Comparison of ENCODE assay signal across 21 cellular contexts in the genomic region with DNA sequence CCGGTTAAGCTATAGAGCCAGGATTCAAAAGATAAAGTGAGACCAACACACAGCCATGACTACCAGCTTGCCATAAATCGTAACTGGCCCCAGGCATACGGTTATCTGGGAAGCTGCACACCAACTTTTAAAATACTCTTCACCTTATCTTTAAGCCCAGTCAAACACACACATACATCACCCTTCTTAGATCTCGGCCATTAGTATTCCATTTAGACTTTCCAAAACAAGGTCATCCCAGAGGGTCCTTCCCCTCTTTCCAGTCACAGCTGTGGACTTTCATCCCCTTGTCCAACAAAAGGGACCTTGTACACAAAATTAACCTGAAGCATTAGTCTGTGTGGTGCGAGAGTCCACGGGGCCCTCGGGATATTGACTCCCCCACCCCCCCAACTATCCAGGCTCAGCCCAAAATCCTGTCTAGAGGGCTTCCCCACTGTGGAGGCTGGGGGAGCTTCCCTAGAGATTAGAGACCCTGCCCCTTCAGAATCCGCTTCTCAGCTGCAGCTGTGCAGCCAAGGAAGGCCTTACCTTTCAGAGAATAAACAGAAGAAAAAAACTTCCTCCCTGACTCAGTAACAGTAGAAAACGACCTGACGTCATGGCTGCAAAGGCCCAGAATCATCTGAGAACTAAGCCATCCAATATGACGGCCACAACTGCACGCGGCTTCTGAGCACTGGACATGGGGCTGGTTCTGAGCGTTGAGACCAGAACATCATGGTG. TPM values are rescaled to one million over a fixed set of nuclear protein-coding genes. Genes with fewer than 3 reads are reported as not detected.
DNase-seq lines count a peak whose midpoint lies in the region; ATAC-seq and TF ChIP-seq lines count a peak whose summit lies in the region.
"Had no signal": no experiment of that assay in that cellular context is flagged by ENCODE, and none has a peak within 500 bp of the region (broad histone marks: within the 10 kb centered on the region; RNA-seq: fewer than 3 reads in every experiment).

No MANE protein-coding gene starts in this region.

- H3K4me3 ChIP-seq in coronary artery (peak overlapping the region; percentile 1), parathyroid adenoma (ENCODE audit: low read depth, low read length) (no peak overlapping the region)
- H3K4me3 ChIP-seq: tibial nerve had no signal

- DNase-seq in natural killer cell (no peak), coronary artery (ENCODE audit: low spot score) (no peak), DMS53 treated with DMSO at 0.1 percent for 48 hours (lab: John Stamatoyannopoulos, UW; ENCODE audit: unreplicated experiment) (no peak), T-helper 9 cell (no peak), NK-92 (lab: John Stamatoyannopoulos, UW; ENCODE audit: unreplicated experiment) (no peak)
- no peak for DNase-seq in natural killer cell treated with Interleukin-12 subunit alpha and Interleukin-12 subunit beta and Interleukin-15 and Interleukin-18, amount 100 ng/mL, for 72 hours (ENCODE audit: low spot score)
- DNase-seq: activated CD4-positive, alpha-beta memory T cell treated with anti-CD3 and anti-CD28 coated beads for 36 hours; activated T-cell treated with anti-CD3 and anti-CD28 coated beads, Interleukin-2, amount 50 U/mL, for 4 hours; CD4-positive, alpha-beta T cell; effector CD4-positive, alpha-beta T cell; glutamatergic neuron; H9; NCI-H1417; NCI-H2171; NCI-H774; occipital lobe; small intestine had no signal

- no peaks in the 10 kb centered on the region for H3K36me3 Mint-ChIP-seq in natural killer cell
- H3K36me3 Mint-ChIP-seq in natural killer cell treated with Interleukin-12 subunit alpha and Interleukin-12 subunit beta and Interleukin-15 and Interleukin-18, amount 100 ng/mL, for 72 hours = no peaks in the 10 kb centered on the region
- H3K36me3 Mint-ChIP-seq: activated CD4-positive, alpha-beta memory T cell treated with anti-CD3 and anti-CD28 coated beads for 36 hours; activated naive CD4-positive, alpha-beta T cell treated with anti-CD3 and anti-CD28 coated beads, Interleukin-2, amount 50 U/mL, for 24 hours had no signal

- H3K27ac Mint-ChIP-seq in natural killer cell = peak overlapping the region; percentile 56 to 71
- H3K27ac Mint-ChIP-seq in natural killer cell treated with Interleukin-12 subunit alpha and Interleukin-12 subunit beta and Interleukin-15 and Interleukin-18, amount 100 ng/mL, for 72 hours = no peak overlapping the region
- H3K27ac Mint-ChIP-seq: activated CD4-positive, alpha-beta memory T cell treated with anti-CD3 and anti-CD28 coated beads for 36 hours; CD4-positive, alpha-beta T cell; H9 had no signal

- no peak overlapping the region for H3K4me2 ChIP-seq in parathyroid adenoma (ENCODE audit: low read length)

- no peaks in the 10 kb centered on the region for H3K27me3 ChIP-seq in parathyroid adenoma (ENCODE audit: control insufficient read depth, insufficient read depth, low read length)
- H3K27me3 ChIP-seq: tibial nerve had no signal

- H3K4me1 Mint-ChIP-seq in natural killer cell = peaks cover 41 to 47% of the 10 kb centered on the region in 2 donors
- H3K4me1 Mint-ChIP-seq in natural killer cell treated with Interleukin-12 subunit alpha and Interleukin-12 subunit beta and Interleukin-15 and Interleukin-18, amount 100 ng/mL, for 72 hours (ENCODE audit: low read depth in 2 of 2) = peaks cover 26 to 30% of the 10 kb centered on the region in 2 donors

- H3K27me3 Mint-ChIP-seq in natural killer cell (ENCODE audit: low read depth in 2 of 2) = peaks cover 8 to 9% of the 10 kb centered on the region in 2 donors
- peaks cover 5 to 9% of the 10 kb centered on the region in 2 donors for H3K27me3 Mint-ChIP-seq in natural killer cell treated with Interleukin-12 subunit alpha and Interleukin-12 subunit beta and Interleukin-15 and Interleukin-18, amount 100 ng/mL, for 72 hours

- ATAC-seq in natural killer cell (no peak), HG03025 (IDR thresholded peaks at IDR 0.05; ENCODE audit: low FRiP score, unreplicated experiment) (no peak)
- no peak for ATAC-seq in natural killer cell treated with Interleukin-12 subunit alpha and Interleukin-12 subunit beta and Interleukin-15 and Interleukin-18, amount 100 ng/mL, for 72 hours
- ATAC-seq: activated T-cell treated with anti-CD3 and anti-CD28 coated beads, Interleukin-2, amount 50 U/mL, for 4 hours had no signal

- intact Hi-C loops in natural killer cell (cut with micrococcal nuclease) = no loop called here

- H2AFZ ChIP-seq in parathyroid adenoma = no peak overlapping the region

- peak overlapping the region; percentile 28 to 42 for H3K27ac ChIP-seq in coronary artery
- H3K27ac ChIP-seq in parathyroid adenoma = peak overlapping the region; percentile 52
- H3K27ac ChIP-seq: tibial nerve had no signal

- peak overlapping the region; percentile 84 for H3K4me3 Mint-ChIP-seq in natural killer cell
- H3K4me3 Mint-ChIP-seq in natural killer cell treated with Interleukin-12 subunit alpha and Interleukin-12 subunit beta and Interleukin-15 and Interleukin-18, amount 100 ng/mL, for 72 hours = no peak overlapping the region
- H3K4me3 Mint-ChIP-seq: activated CD4-positive, alpha-beta memory T cell treated with anti-CD3 and anti-CD28 coated beads for 36 hours; activated naive CD4-positive, alpha-beta T cell treated with anti-CD3 and anti-CD28 coated beads, Interleukin-2, amount 50 U/mL, for 24 hours; activated T-cell treated with anti-CD3 and anti-CD28 coated beads, Interleukin-2, amount 50 U/mL, for 4 hours; CD4-positive, alpha-beta T cell had no signal

- H3K9ac ChIP-seq in parathyroid adenoma = no peak overlapping the region

- peaks cover 67% of the 10 kb centered on the region for H3K79me2 ChIP-seq in parathyroid adenoma

- no peaks in the 10 kb centered on the region for H3K9me3 ChIP-seq in parathyroid adenoma (ENCODE audit: control insufficient read depth, low read length)
- H3K9me3 ChIP-seq: tibial nerve had no signal

- H3K4me1 ChIP-seq in parathyroid adenoma = peaks cover 38% of the 10 kb centered on the region

- H3K36me3 ChIP-seq in parathyroid adenoma (ENCODE audit: control insufficient read depth, insufficient read depth, low read length) = no peaks in the 10 kb centered on the region
- H3K36me3 ChIP-seq: tibial nerve had no signal

- H3K9me3 Mint-ChIP-seq in natural killer cell = no peaks in the 10 kb centered on the region
- no peaks in the 10 kb centered on the region for H3K9me3 Mint-ChIP-seq in natural killer cell treated with Interleukin-12 subunit alpha and Interleukin-12 subunit beta and Interleukin-15 and Interleukin-18, amount 100 ng/mL, for 72 hours
- H3K9me3 Mint-ChIP-seq: activated CD4-positive, alpha-beta memory T cell treated with anti-CD3 and anti-CD28 coated beads for 36 hours; activated naive CD4-positive, alpha-beta T cell treated with anti-CD3 and anti-CD28 coated beads, Interleukin-2, amount 50 U/mL, for 24 hours; activated T-cell treated with anti-CD3 and anti-CD28 coated beads, Interleukin-2, amount 50 U/mL, for 4 hours; CD4-positive, alpha-beta T cell had no signal

- TF ChIP-seq CTCF in natural killer cell (IDR thresholded peaks at IDR 0.05) = no peak
- no peak for TF ChIP-seq CTCF in coronary artery (IDR thresholded peaks at IDR 0.05)
- no peak for TF ChIP-seq CTCF in parathyroid adenoma (IDR thresholded peaks at IDR 0.05)

RNA-seq across cellular contexts. Expression of gene ZFHX3, which starts 9.9 kb away (rescaled TPM):
- 1 to 10 TPM; 5.8 to 7.8 (median 7.5) TPM for total RNA-seq in natural killer cell
- under 1 TPM; 0.50 to 0.78 TPM for total RNA-seq in natural killer cell treated with Interleukin-12 subunit alpha and Interleukin-12 subunit beta and Interleukin-15 and Interleukin-18, amount 100 ng/mL, for 72 hours

Comparison
In these comparisons a context has a peak if more than half of its experiments do, and no peak if none do; other contexts are left out.
1. H3K27ac Mint-ChIP-seq: peak in natural killer cell (2 of 2); none in natural killer cell treated with Interleukin-12 subunit alpha and Interleukin-12 subunit beta and Interleukin-15 and Interleukin-18, amount 100 ng/mL, for 72 hours (0 of 2).